In genomic region chr2:203973000-203973399, GRCh38 we compare ENCODE assay signal across 21 cellular contexts.
DNase-seq lines count a peak whose midpoint lies in the region; ATAC-seq and TF ChIP-seq lines count a peak whose summit lies in the region.
"Had no signal": no experiment of that assay in that cellular context is flagged by ENCODE, and none has a peak within 500 bp of the region (broad histone marks: within the 10 kb centered on the region; RNA-seq: fewer than 3 reads in every experiment).

No MANE protein-coding gene starts in this region.

- no peaks in the 10 kb centered on the region for H3K36me3 ChIP-seq in OCI-LY3 (replicated peaks; ENCODE audit: low read depth, low read length)

- H3K4me3 Mint-ChIP-seq in stimulated activated effector memory CD8-positive, alpha-beta T cell treated with anti-CD3 and anti-CD28 coated beads, Interleukin-12 subunit alpha, Interleukin-12 subunit beta, amount 100 ng/mL, for 72 hours, result no peak overlapping the region
- H3K4me3 Mint-ChIP-seq: memory B cell; nephron; T-helper 2 cell treated with Interferon-gamma antibody and Interleukin-4, amounts not matched to agents 5 μg/mL and 100 μg/mL, for 36 hours had no signal

- ATAC-seq in GM18907 (IDR thresholded peaks at IDR 0.05; ENCODE audit: unreplicated experiment) (peak; percentile 81), GM21447 (IDR thresholded peaks at IDR 0.05; ENCODE audit: unreplicated experiment) (peak; percentile 77), HG03095 (IDR thresholded peaks at IDR 0.05; ENCODE audit: unreplicated experiment) (peak; percentile 76)
- no peak for ATAC-seq in stimulated activated effector memory CD8-positive, alpha-beta T cell treated with anti-CD3 and anti-CD28 coated beads, Interleukin-12 subunit alpha, Interleukin-12 subunit beta, amount 100 ng/mL, for 72 hours
- ATAC-seq: Panc1 had no signal

- peaks cover 41% of the 10 kb centered on the region for H3K4me1 ChIP-seq in OCI-LY3 (ENCODE audit: low read length)

- no peaks in the 10 kb centered on the region for H3K36me3 Mint-ChIP-seq in stimulated activated effector memory CD8-positive, alpha-beta T cell treated with anti-CD3 and anti-CD28 coated beads, Interleukin-12 subunit alpha, Interleukin-12 subunit beta, amount 100 ng/mL, for 72 hours
- H3K36me3 Mint-ChIP-seq: memory B cell had no signal

- H3K4me1 Mint-ChIP-seq in stimulated activated effector memory CD8-positive, alpha-beta T cell treated with anti-CD3 and anti-CD28 coated beads, Interleukin-12 subunit alpha, Interleukin-12 subunit beta, amount 100 ng/mL, for 72 hours, result peaks cover 9% of the 10 kb centered on the region
- H3K4me1 Mint-ChIP-seq: memory B cell had no signal

- peak overlapping the region; percentile 22; the same call in 1 of the 2 replicates for H3K9ac ChIP-seq in OCI-LY3 (ENCODE audit: low read length)

- no peaks in the 10 kb centered on the region for H3K9me3 Mint-ChIP-seq in stimulated activated effector memory CD8-positive, alpha-beta T cell treated with anti-CD3 and anti-CD28 coated beads, Interleukin-12 subunit alpha, Interleukin-12 subunit beta, amount 100 ng/mL, for 72 hours
- H3K9me3 Mint-ChIP-seq: T-helper 2 cell treated with Interferon-gamma antibody and Interleukin-4, amounts not matched to agents 5 μg/mL and 100 μg/mL, for 36 hours had no signal

- H3K9me3 ChIP-seq in OCI-LY3 (ENCODE audit: insufficient read depth, low read length), result no peaks in the 10 kb centered on the region

- H2AFZ ChIP-seq in OCI-LY3 (ENCODE audit: low read depth, low read length), result no peak overlapping the region

- peak overlapping the region; percentile 57 for H3K27ac ChIP-seq in OCI-LY3 (ENCODE audit: low read length)

- DNase-seq in stimulated activated effector memory CD8-positive, alpha-beta T cell treated with anti-CD3 and anti-CD28 coated beads, Interleukin-12 subunit alpha, Interleukin-12 subunit beta, amount 100 ng/mL, for 72 hours (ENCODE audit: low spot score in 2 of 2), result no peak
- DNase-seq in islet precursor cell, result no peak
- DNase-seq in OCI-M2 (lab: John Stamatoyannopoulos, UW; ENCODE audit: unreplicated experiment), result no peak
- DNase-seq: activated CD4-positive, CD25-positive, alpha-beta regulatory T cell; activated naive CD4-positive, alpha-beta T cell; Calu3; hippocampal formation; Karpas-422; kidney; NCI-H1092; NCI-H2107; NCI-H526 treated with DMSO at 0.1 percent for 48 hours; stimulated activated CD4-positive, alpha-beta T cell treated with anti-CD3 and anti-CD28 coated beads, Interleukin-4, amount 100 ng/mL, for 1 hour had no signal

- no peaks in the 10 kb centered on the region for H4K20me1 ChIP-seq in OCI-LY3 (ENCODE audit: insufficient read depth, low read length)

- no peaks in the 10 kb centered on the region for H3K27me3 ChIP-seq in OCI-LY3 (ENCODE audit: low read depth, low read length)

- peak overlapping the region; percentile 35; the same call in 1 of the 2 replicates for H3K4me3 ChIP-seq in OCI-LY3 (ENCODE audit: low read length)

- H3K79me2 ChIP-seq in OCI-LY3 (ENCODE audit: low read length), result no peaks in the 10 kb centered on the region

- no peak for TF ChIP-seq CTCF in OCI-LY3 (IDR thresholded peaks at IDR 0.05; ENCODE audit: low read depth, low read length)

- H3K27ac Mint-ChIP-seq in stimulated activated effector memory CD8-positive, alpha-beta T cell treated with anti-CD3 and anti-CD28 coated beads, Interleukin-12 subunit alpha, Interleukin-12 subunit beta, amount 100 ng/mL, for 72 hours, result no peak overlapping the region
- H3K27ac Mint-ChIP-seq: memory B cell; nephron; T-helper 2 cell treated with Interferon-gamma antibody and Interleukin-4, amounts not matched to agents 5 μg/mL and 100 μg/mL, for 36 hours had no signal

- H3K4me2 ChIP-seq in OCI-LY3 (ENCODE audit: low read length), result peak overlapping the region; percentile 54
